ENCODE assay signal across 36 cellular contexts in the genomic region with DNA sequence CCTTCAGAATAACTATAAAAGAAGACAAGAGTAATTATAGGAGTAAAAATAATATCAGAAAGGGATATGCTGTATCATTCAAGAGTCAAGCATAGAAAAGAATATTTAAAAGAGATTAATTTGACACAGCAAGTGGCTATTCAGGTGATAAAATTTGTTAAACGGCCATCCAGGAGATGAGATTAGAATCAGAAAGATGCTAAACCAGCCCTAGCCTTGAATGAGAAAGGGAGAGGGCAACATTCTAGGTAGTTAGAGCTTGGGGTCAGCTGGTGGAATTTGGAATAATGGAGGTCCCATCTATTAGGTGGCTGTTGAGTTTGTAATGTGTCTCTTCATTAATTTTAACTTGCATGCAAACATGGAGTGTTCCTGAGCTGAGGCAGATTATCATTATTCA.
"Had no signal": no experiment of that assay in that cellular context is flagged by ENCODE, and none has a peak within 500 bp of the region (broad histone marks: within the 10 kb centered on the region; RNA-seq: fewer than 3 reads in every experiment).

No MANE protein-coding gene starts in this region.

- H3K36me3 ChIP-seq: brain microvascular endothelial cell, esophagus squamous epithelium, gastroesophageal sphincter, heart right ventricle, WERI-Rb-1 had no signal

- H3K4me3 Mint-ChIP-seq: activated CD4-positive, alpha-beta memory T cell treated with anti-CD3 and anti-CD28 coated beads for 36 hours; activated CD4-positive, alpha-beta T cell treated with anti-CD3 and anti-CD28 coated beads for 36 hours; activated CD4-positive, alpha-beta T cell treated with anti-CD3 and anti-CD28 coated beads, Interleukin-2, amount 10 ng/mL, durations not matched to agents 24 days and 14 days; activated CD8-positive, alpha-beta memory T cell treated with anti-CD3 and anti-CD28 coated beads, Interleukin-2, amount 10 ng/mL, durations not matched to agents 7 days and 5 days; activated CD8-positive, alpha-beta T cell treated with anti-CD3 and anti-CD28 coated beads, Interleukin-2, amount 10 ng/mL, durations not matched to agents 7 days and 5 days; activated naive CD8-positive, alpha-beta T cell; activated T-helper 1 cell treated with anti-CD3 and anti-CD28 coated beads, Interleukin-12 subunit alpha, Interleukin-12 subunit beta, Interleukin-2, Interleukin-4 antibody, amounts not matched to agents 30 ng/mL and 10 ng/mL and 1 ng/mL, durations not matched to agents 14 hours and 24 hours and 36 hours; central memory CD8-positive, alpha-beta T cell; T-helper 17 cell; T-helper 2 cell treated with Interferon-gamma antibody and Interleukin-4, amounts not matched to agents 5 μg/mL and 100 μg/mL, for 36 hours had no signal

- H3K27ac ChIP-seq: brain microvascular endothelial cell, epithelial cell of prostate, esophagus squamous epithelium, gastroesophageal sphincter, heart right ventricle, WERI-Rb-1 had no signal

- H3K4me3 ChIP-seq: esophagus squamous epithelium, gastroesophageal sphincter, heart right ventricle had no signal

- H3K27me3 Mint-ChIP-seq: activated CD4-positive, alpha-beta memory T cell treated with anti-CD3 and anti-CD28 coated beads for 36 hours; activated CD4-positive, alpha-beta T cell treated with anti-CD3 and anti-CD28 coated beads for 36 hours; activated CD4-positive, alpha-beta T cell treated with anti-CD3 and anti-CD28 coated beads, Interleukin-2, amount 10 ng/mL, durations not matched to agents 24 days and 14 days; activated CD8-positive, alpha-beta memory T cell treated with anti-CD3 and anti-CD28 coated beads, Interleukin-2, amount 10 ng/mL, durations not matched to agents 7 days and 5 days; activated naive CD8-positive, alpha-beta T cell; central memory CD8-positive, alpha-beta T cell; T-helper 17 cell had no signal

- H3K4me1 Mint-ChIP-seq: activated CD4-positive, alpha-beta T cell treated with anti-CD3 and anti-CD28 coated beads for 36 hours; activated CD4-positive, alpha-beta T cell treated with anti-CD3 and anti-CD28 coated beads, Interleukin-2, amount 10 ng/mL, durations not matched to agents 24 days and 14 days; activated CD8-positive, alpha-beta memory T cell treated with anti-CD3 and anti-CD28 coated beads, Interleukin-2, amount 10 ng/mL, durations not matched to agents 7 days and 5 days; central memory CD8-positive, alpha-beta T cell; T-helper 17 cell had no signal

- FAIRE-seq: astrocyte, bronchial epithelial cell, colon, endometrium, endothelial cell of umbilical vein had no signal

- H3K36me3 Mint-ChIP-seq: activated CD4-positive, alpha-beta memory T cell treated with anti-CD3 and anti-CD28 coated beads for 36 hours; activated CD8-positive, alpha-beta memory T cell treated with anti-CD3 and anti-CD28 coated beads, Interleukin-2, amount 10 ng/mL, durations not matched to agents 7 days and 5 days; activated naive CD8-positive, alpha-beta T cell had no signal

- DNase-seq: activated CD4-positive, alpha-beta memory T cell treated with anti-CD3 and anti-CD28 coated beads for 36 hours; activated CD4-positive, alpha-beta T cell treated with anti-CD3 and anti-CD28 coated beads for 36 hours; activated CD4-positive, alpha-beta T cell treated with anti-CD3 and anti-CD28 coated beads, Interleukin-2, amount 10 ng/mL, durations not matched to agents 24 days and 14 days; activated CD4-positive, CD25-positive, alpha-beta regulatory T cell; activated CD4-positive, CD25-positive, alpha-beta regulatory T cell treated with anti-CD3 and anti-CD28 coated beads, Interleukin-2, amount 50 U/mL, for 72 hours; activated CD8-positive, alpha-beta memory T cell treated with anti-CD3 and anti-CD28 coated beads, Interleukin-2, amount 10 ng/mL, durations not matched to agents 7 days and 5 days; activated CD8-positive, alpha-beta memory T cell treated with anti-CD3 and anti-CD28 coated beads, Interleukin-2, amount 50 U/mL, for 4 hours; activated CD8-positive, alpha-beta T cell treated with anti-CD3 and anti-CD28 coated beads, Interleukin-2, amount 10 ng/mL, durations not matched to agents 7 days and 5 days; activated gamma-delta T cell; activated naive CD4-positive, alpha-beta T cell; activated naive CD4-positive, alpha-beta T cell treated with anti-CD3 and anti-CD28 coated beads, Interleukin-2, amount 50 U/mL, for 16 hours; activated T-cell treated with anti-CD3 and anti-CD28 coated beads, Interleukin-2, amount 50 U/mL, for 1 hour; activated T-cell treated with anti-CD3 and anti-CD28 coated beads, Interleukin-2, amount 50 U/mL, for 48 hours; amniotic stem cell; anterior cingulate cortex; brain microvascular endothelial cell; effector CD8-positive, alpha-beta T cell; esophagus squamous epithelium; foreskin melanocyte; heart right ventricle; T-helper 1 cell; T-helper 17 cell; T1000; WERI-Rb-1 had no signal

- H3K27me3 ChIP-seq: brain microvascular endothelial cell, esophagus squamous epithelium, gastroesophageal sphincter, heart right ventricle had no signal

- H3K4me1 ChIP-seq: esophagus squamous epithelium, gastroesophageal sphincter, heart right ventricle had no signal

- ATAC-seq: activated CD4-positive, alpha-beta T cell treated with anti-CD3 and anti-CD28 coated beads for 36 hours; activated CD8-positive, alpha-beta memory T cell treated with anti-CD3 and anti-CD28 coated beads, Interleukin-2, amount 10 ng/mL, durations not matched to agents 7 days and 5 days; activated CD8-positive, alpha-beta T cell treated with anti-CD3 and anti-CD28 coated beads, Interleukin-2, amount 10 ng/mL, durations not matched to agents 7 days and 5 days; gastroesophageal sphincter; heart right ventricle; T-helper 17 cell had no signal

- H3K27ac Mint-ChIP-seq: activated CD4-positive, alpha-beta memory T cell treated with anti-CD3 and anti-CD28 coated beads for 36 hours; activated CD4-positive, alpha-beta T cell treated with anti-CD3 and anti-CD28 coated beads for 36 hours; activated CD4-positive, alpha-beta T cell treated with anti-CD3 and anti-CD28 coated beads, Interleukin-2, amount 10 ng/mL, durations not matched to agents 24 days and 14 days; activated CD8-positive, alpha-beta memory T cell treated with anti-CD3 and anti-CD28 coated beads, Interleukin-2, amount 10 ng/mL, durations not matched to agents 7 days and 5 days; activated CD8-positive, alpha-beta T cell treated with anti-CD3 and anti-CD28 coated beads, Interleukin-2, amount 10 ng/mL, durations not matched to agents 7 days and 5 days; activated naive CD8-positive, alpha-beta T cell; activated T-helper 1 cell treated with anti-CD3 and anti-CD28 coated beads, Interleukin-12 subunit alpha, Interleukin-12 subunit beta, Interleukin-2, Interleukin-4 antibody, amounts not matched to agents 30 ng/mL and 10 ng/mL and 1 ng/mL, durations not matched to agents 14 hours and 24 hours and 36 hours; activated T-helper 2 cell treated with anti-CD3 and anti-CD28 coated beads, Interferon-gamma antibody, Interleukin-2, Interleukin-4, amounts not matched to agents 10 μg/mL and 5 μg/mL and 100 μg/mL, durations not matched to agents 14 hours and 24 hours and 36 hours; T-helper 17 cell; T-helper 2 cell treated with Interferon-gamma antibody and Interleukin-4, amounts not matched to agents 5 μg/mL and 100 μg/mL, for 36 hours had no signal
